Comparison of ENCODE assay signal across 18 cellular contexts in the genomic region with DNA sequence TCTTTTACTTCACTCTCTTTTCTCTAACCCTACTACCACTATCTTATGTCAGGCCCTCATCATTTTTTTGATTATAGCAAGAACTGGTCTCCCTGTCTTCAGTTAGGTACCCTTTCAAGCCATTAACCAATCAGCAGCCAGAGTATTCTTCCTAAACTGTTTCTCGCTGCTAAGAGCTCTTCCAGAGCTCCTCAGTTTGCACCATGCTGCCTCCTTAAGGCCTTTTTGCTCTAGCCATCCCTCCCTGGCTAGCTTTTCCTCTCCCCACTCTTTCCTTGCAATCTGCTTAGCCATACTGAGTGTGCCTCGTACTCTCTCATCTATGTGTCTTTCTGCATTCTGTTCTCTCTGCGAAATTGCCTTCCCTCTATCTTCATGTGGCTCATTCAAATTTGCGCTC. TPM values are rescaled to one million over a fixed set of nuclear protein-coding genes. Genes with fewer than 3 reads are reported as not detected.
DNase-seq lines count a peak whose midpoint lies in the region; ATAC-seq and TF ChIP-seq lines count a peak whose summit lies in the region.
"Had no signal": no experiment of that assay in that cellular context is flagged by ENCODE, and none has a peak within 500 bp of the region (broad histone marks: within the 10 kb centered on the region; RNA-seq: fewer than 3 reads in every experiment).

No MANE protein-coding gene starts in this region.

- intact Hi-C loops in thyroid gland (cut with DNase I): no loop called here

- H3K27me3 ChIP-seq in SK-N-SH (ENCODE audit: insufficient read depth) (no peaks in the 10 kb centered on the region), thyroid gland (no peaks in the 10 kb centered on the region)

- peaks cover 21% of the 10 kb centered on the region; the same call in 1 of the 2 replicates for H3K79me2 ChIP-seq in SK-N-SH (ENCODE audit: insufficient read depth)

- no peak for TF ChIP-seq RAD21 in SK-N-SH (IDR thresholded peaks at IDR 0.05; ENCODE audit: low read length)

- no peaks in the 10 kb centered on the region for H3K27me3 Mint-ChIP-seq in glutamatergic neuron (ENCODE audit: unreplicated experiment)
- H3K27me3 Mint-ChIP-seq: CD4-positive, alpha-beta T cell had no signal

- TF ChIP-seq EP300 in SK-N-SH (IDR thresholded peaks at IDR 0.05; ENCODE audit: borderline replicate concordance in 1 of 2, low read depth in 1 of 2, low read length in 1 of 2): no peak

- TF ChIP-seq POLR2A in thyroid gland (IDR thresholded peaks at IDR 0.05): no peak

- H3K4me2 ChIP-seq in SK-N-SH: no peak overlapping the region
- H3K4me2 ChIP-seq: A549 had no signal

- CTCF ChIA-PET in SK-N-SH (lab: Yijun Ruan, JAX): no interaction called here

- no peaks in the 10 kb centered on the region for H3K4me1 Mint-ChIP-seq in glutamatergic neuron (ENCODE audit: low read depth, unreplicated experiment)

- POLR2A ChIA-PET in SK-N-SH (lab: Yijun Ruan, JAX): no interaction called here

- H3K4me1 ChIP-seq in SK-N-SH (ENCODE audit: control insufficient read depth in 1 of 2, insufficient read depth in 2 of 2, low read depth in 1 of 2, low read length in 1 of 2): no peaks in the 10 kb centered on the region
- no peaks in the 10 kb centered on the region for H3K4me1 ChIP-seq in thyroid gland
- H3K4me1 ChIP-seq: A549, Caco-2 had no signal

- H4K20me1 ChIP-seq in SK-N-SH (ENCODE audit: insufficient read depth): no peaks in the 10 kb centered on the region

- H3K9me2 ChIP-seq in SK-N-SH: no peaks in the 10 kb centered on the region

- ATAC-seq in SK-N-SH treated with all-trans-retinoic acid at 6 μM for 48 hours: peak; percentile 80
- ATAC-seq in GM19324 (IDR thresholded peaks at IDR 0.05; ENCODE audit: low FRiP score, unreplicated experiment): no peak
- ATAC-seq in GM21723 (IDR thresholded peaks at IDR 0.05; ENCODE audit: unreplicated experiment): no peak
- ATAC-seq: A549 had no signal

- H2AFZ ChIP-seq in SK-N-SH (ENCODE audit: low read depth): no peak overlapping the region

- DNase-seq in SK-N-SH (no peak), dermis blood vessel endothelial cell (peak; percentile 5), glutamatergic neuron (no peak), MV-4-11 (lab: John Stamatoyannopoulos, UW) (no peak), thyroid gland (no peak)
- DNase-seq: AML-193; Caco-2; CD4-positive, alpha-beta T cell; GOT3; H7 had no signal

- H3K36me3 ChIP-seq in SK-N-SH (replicated peaks in 1 of 2; ENCODE audit: control insufficient read depth in 1 of 2, insufficient read depth in 2 of 2, low read length in 1 of 2) (peaks cover 0 to 4% of the 10 kb centered on the region in 2 experiments), thyroid gland (no peaks in the 10 kb centered on the region)

- H3K9me3 ChIP-seq in SK-N-SH: no peaks in the 10 kb centered on the region
- no peaks in the 10 kb centered on the region for H3K9me3 ChIP-seq in thyroid gland
- H3K9me3 ChIP-seq: A549, Caco-2 had no signal

- H3K4me3 Mint-ChIP-seq in glutamatergic neuron (ENCODE audit: unreplicated experiment): peak overlapping the region; percentile 4
- H3K4me3 Mint-ChIP-seq: CD4-positive, alpha-beta T cell had no signal

- H3K4me3 ChIP-seq in SK-N-SH (ENCODE audit: low read depth in 2 of 2, low read length in 1 of 2) (no peak overlapping the region), thyroid gland (replicated peaks in 1 of 3) (no peak overlapping the region)
- H3K4me3 ChIP-seq: A549 had no signal

- H3K9me3 Mint-ChIP-seq in glutamatergic neuron (ENCODE audit: unreplicated experiment): no peaks in the 10 kb centered on the region
- H3K9me3 Mint-ChIP-seq: CD4-positive, alpha-beta T cell had no signal

- H3K27ac ChIP-seq in SK-N-SH (ENCODE audit: low read depth in 2 of 2, low read length in 1 of 2) (no peak overlapping the region), thyroid gland (no peak overlapping the region)
- H3K27ac ChIP-seq: 22Rv1, A549, C4-2B had no signal

- no peak overlapping the region for H3K27ac Mint-ChIP-seq in glutamatergic neuron (ENCODE audit: unreplicated experiment)
- H3K27ac Mint-ChIP-seq: CD4-positive, alpha-beta T cell had no signal

- no peaks in the 10 kb centered on the region for H3K36me3 Mint-ChIP-seq in glutamatergic neuron (ENCODE audit: unreplicated experiment)

- H3F3A ChIP-seq in SK-N-SH (replicated peaks; ENCODE audit: insufficient read depth): no peaks in the 10 kb centered on the region

- no peak overlapping the region for H3K9ac ChIP-seq in SK-N-SH

- TF ChIP-seq CTCF in SK-N-SH (IDR thresholded peaks at IDR 0.05): no peak
- TF ChIP-seq CTCF in glutamatergic neuron (IDR thresholded peaks at IDR 0.05; ENCODE audit: partially characterized antibody, unreplicated experiment): no peak
- TF ChIP-seq CTCF in thyroid gland (IDR thresholded peaks at IDR 0.05): no peak

- 78% methylated on average over 4 of the region's 4 CpGs for WGBS in SK-N-SH (ENCODE audit: low lambda C conversion rate)
- WGBS in thyroid gland, 2 donors: 96 to 100% methylated on average over 4 of the region's 4 CpGs

TF ChIP-seq in SK-N-SH treated with all-trans-retinoic acid at 6 μM for 48 hours, 23 proteins besides CTCF, POLR2A, EP300 and RAD21 (continues in another document):
- TF ChIP-seq ARNTL (CRISPR knock-in tag; IDR thresholded peaks at IDR 0.05; ENCODE audit: borderline replicate concordance, low read depth): no peak
- no peak for TF ChIP-seq OSR1 (CRISPR knock-in tag; IDR thresholded peaks at IDR 0.05)
- no peak for TF ChIP-seq ZNF565 (CRISPR knock-in tag; conservative IDR thresholded peaks at IDR 0.05; ENCODE audit: low read depth)
- TF ChIP-seq GLIS3 (CRISPR knock-in tag; IDR thresholded peaks at IDR 0.05): no peak
- no peak for TF ChIP-seq ZNF70 (CRISPR knock-in tag; IDR thresholded peaks at IDR 0.05)
- TF ChIP-seq TCF4 (CRISPR knock-in tag; IDR thresholded peaks at IDR 0.05; ENCODE audit: borderline replicate concordance): no peak
- no peak for TF ChIP-seq RARB (CRISPR knock-in tag; IDR thresholded peaks at IDR 0.05)
- TF ChIP-seq SNAI2 (CRISPR knock-in tag; IDR thresholded peaks at IDR 0.05): no peak
- TF ChIP-seq ESRRG (CRISPR knock-in tag; IDR thresholded peaks at IDR 0.05): no peak
- TF ChIP-seq ZC3H10 (CRISPR knock-in tag; IDR thresholded peaks at IDR 0.05): no peak
- TF ChIP-seq ZNF8 (CRISPR knock-in tag; IDR thresholded peaks at IDR 0.05): no peak

TF ChIP-seq in SK-N-SH, 30 proteins besides CTCF, POLR2A, EP300 and RAD21:
- TF ChIP-seq NFIC (IDR thresholded peaks at IDR 0.05; ENCODE audit: borderline replicate concordance): no peak
- no peak for TF ChIP-seq MAX (IDR thresholded peaks at IDR 0.05; ENCODE audit: low read depth)
- no peak for TF ChIP-seq JUND (IDR thresholded peaks at IDR 0.05)
- no peak for TF ChIP-seq FOXM1 (IDR thresholded peaks at IDR 0.05; ENCODE audit: low read depth)

RNA-seq across cellular contexts. Expression of gene KIF4A, which starts 32.9 kb away (rescaled TPM):
- 11.0 and 11.5 TPM in 2 replicates for polyA plus RNA-seq in SK-N-SH (2012; rRNA removed)
- 12.0 and 13.0 TPM in 2 replicates for polyA plus RNA-seq in SK-N-SH (2012; cell fraction: cytosol; rRNA removed)
- 6.4 and 8.6 TPM in 2 replicates for polyA plus RNA-seq in SK-N-SH (2012; cell fraction: nucleus; rRNA removed)
- 7.7 and 29.6 TPM in 2 replicates for total RNA-seq in dermis blood vessel endothelial cell
- 4.6 TPM for total RNA-seq in glutamatergic neuron (ENCODE audit: unreplicated experiment)
- total RNA-seq in thyroid gland: under 1 TPM in 3 of 4 donors, not detected in 1; 0.11 to 0.71 (median 0.13) TPM

RNA-seq across cellular contexts. Expression of gene PDZD11, which starts 33.1 kb away (rescaled TPM):
- polyA plus RNA-seq in SK-N-SH (2012; rRNA removed): 169 and 190 TPM in 2 replicates
- polyA plus RNA-seq in SK-N-SH (2012; cell fraction: cytosol; rRNA removed): 184 and 197 TPM in 2 replicates
- polyA plus RNA-seq in SK-N-SH (2012; cell fraction: nucleus; rRNA removed): 177 and 202 TPM in 2 replicates
- 35.3 and 43.2 TPM in 2 replicates for total RNA-seq in dermis blood vessel endothelial cell
- total RNA-seq in glutamatergic neuron (ENCODE audit: unreplicated experiment): 47.4 TPM
- total RNA-seq in thyroid gland: 10 to 100 TPM; 31.1 to 38.2 (median 36.5) TPM

RNA-seq across cellular contexts. Expression of gene RAB41, which starts 40.8 kb away (rescaled TPM):
- polyA plus RNA-seq in SK-N-SH (2012; rRNA removed): not detected in 2 replicates
- polyA plus RNA-seq in SK-N-SH (2012; cell fraction: cytosol; rRNA removed): not detected in 2 replicates
- polyA plus RNA-seq in SK-N-SH (2012; cell fraction: nucleus; rRNA removed): not detected in 2 replicates
- total RNA-seq in dermis blood vessel endothelial cell (not detected in 2 replicates), glutamatergic neuron (ENCODE audit: unreplicated experiment) (not detected), thyroid gland (not detected)
- total RNA-seq: Caco-2; CD4-positive, alpha-beta T cell; H7; HT-29 had no signal
- polyA plus RNA-seq: A549, BJ had no signal

RNA-seq across cellular contexts. Expression of gene ARR3, which starts 54.6 kb away (rescaled TPM):
- polyA plus RNA-seq in SK-N-SH (2012; rRNA removed): not detected in 2 replicates
- not detected in 2 replicates for polyA plus RNA-seq in SK-N-SH (2012; cell fraction: cytosol; rRNA removed)
- not detected in 2 replicates for polyA plus RNA-seq in SK-N-SH (2012; cell fraction: nucleus; rRNA removed)
- total RNA-seq in dermis blood vessel endothelial cell (not detected in 2 replicates), glutamatergic neuron (ENCODE audit: unreplicated experiment) (not detected), thyroid gland (not detected)
- total RNA-seq: Caco-2; CD4-positive, alpha-beta T cell; H7; HT-29 had no signal
- polyA plus RNA-seq: A549, BJ had no signal
